In genomic region chr11:128807909-128808308, GRCh38 we compare ENCODE assay signal across 19 cellular contexts. TPM values are rescaled to one million over a fixed set of nuclear protein-coding genes. Genes with fewer than 3 reads are reported as not detected.
DNase-seq lines count a peak whose midpoint lies in the region; ATAC-seq, FAIRE-seq and TF ChIP-seq lines count a peak whose summit lies in the region.
"Had no signal": no experiment of that assay in that cellular context is flagged by ENCODE, and none has a peak within 500 bp of the region (broad histone marks: within the 10 kb centered on the region; RNA-seq: fewer than 3 reads in every experiment).

No MANE protein-coding gene starts in this region.

- no peaks in the 10 kb centered on the region for H3K36me3 ChIP-seq in HepG2 (replicated peaks in 1 of 2; ENCODE audit: control insufficient read depth in 1 of 2, insufficient read depth in 2 of 2, low read length in 2 of 2)
- H3K36me3 ChIP-seq in right lobe of liver, result no peaks in the 10 kb centered on the region
- H3K36me3 ChIP-seq in CD8-positive, alpha-beta memory T cell (ENCODE audit: insufficient read depth, low read length), result peaks cover 64% of the 10 kb centered on the region
- H3K36me3 ChIP-seq: SJCRH30 had no signal

- no peak for TF ChIP-seq EP300 in HepG2 (IDR thresholded peaks at IDR 0.05; ENCODE audit: low read depth in 2 of 2, low read length in 2 of 2)
- TF ChIP-seq EP300 in HepG2 (CRISPR knock-in tag; IDR thresholded peaks at IDR 0.05; ENCODE audit: borderline replicate concordance), result no peak

- intact Hi-C loops in HepG2 (cut with micrococcal nuclease; ENCODE audit: unreplicated experiment), result no loop called here
- intact Hi-C loops in right lobe of liver (cut with DNase I), result no loop called here

- no peaks in the 10 kb centered on the region for H3K9me3 Mint-ChIP-seq in CD8-positive, alpha-beta memory T cell
- H3K9me3 Mint-ChIP-seq in activated T-helper 17 cell treated with anti-CD3 and anti-CD28 coated beads, Interleukin-2, amount 50 U/mL, for 72 hours, result no peaks in the 10 kb centered on the region
- no peaks in the 10 kb centered on the region for H3K9me3 Mint-ChIP-seq in stimulated activated naive B cell treated with anti-CD40 and anti-IgM and Interleukin-4, amounts not matched to agents 10 μg/mL and 1 μg/mL and 100 μg/mL, for 72 hours

- H3K4me1 ChIP-seq in HepG2 (ENCODE audit: insufficient read depth, low read length), result no peaks in the 10 kb centered on the region
- H3K4me1 ChIP-seq in right lobe of liver, result no peaks in the 10 kb centered on the region
- no peaks in the 10 kb centered on the region for H3K4me1 ChIP-seq in CD8-positive, alpha-beta memory T cell (ENCODE audit: insufficient read depth, low read length)
- H3K4me1 ChIP-seq: BLaER1, SJCRH30 had no signal

- H3K27me3 ChIP-seq in HepG2 (ENCODE audit: control insufficient read depth in 1 of 2, insufficient read depth in 2 of 2, low read length in 2 of 2), result peaks cover 0 to 17% of the 10 kb centered on the region in 2 experiments; a peak in 4 of 5 replicates
- no peaks in the 10 kb centered on the region for H3K27me3 ChIP-seq in right lobe of liver
- no peaks in the 10 kb centered on the region for H3K27me3 ChIP-seq in CD8-positive, alpha-beta memory T cell (ENCODE audit: insufficient read depth, low read length, poor library complexity, severe bottlenecking)
- H3K27me3 ChIP-seq: BLaER1, SJCRH30 had no signal

- BruUV-seq in HepG2 (replicated peaks; lab: Mats Ljungman, UMichigan), result no TSS peak

- H3K4me1 Mint-ChIP-seq in CD8-positive, alpha-beta memory T cell, result peaks cover 21 to 56% (median 38%) of the 10 kb centered on the region in 3 donors
- H3K4me1 Mint-ChIP-seq in activated T-helper 17 cell treated with anti-CD3 and anti-CD28 coated beads, Interleukin-2, amount 50 U/mL, for 72 hours, result peaks cover 42% of the 10 kb centered on the region
- H3K4me1 Mint-ChIP-seq in stimulated activated naive B cell treated with anti-CD40 and anti-IgM and Interleukin-4, amounts not matched to agents 10 μg/mL and 1 μg/mL and 100 μg/mL, for 72 hours, result peaks cover 15 to 16% of the 10 kb centered on the region in 2 donors

- no peak for TF ChIP-seq CTCF in HepG2 (CRISPR knock-in tag; IDR thresholded peaks at IDR 0.05)
- TF ChIP-seq CTCF in right lobe of liver (IDR thresholded peaks at IDR 0.05), result no peak

- H3K36me3 Mint-ChIP-seq in CD8-positive, alpha-beta memory T cell, result peaks cover 8 to 93% (median 30%) of the 10 kb centered on the region in 3 donors
- peaks cover 93% of the 10 kb centered on the region for H3K36me3 Mint-ChIP-seq in activated T-helper 17 cell treated with anti-CD3 and anti-CD28 coated beads, Interleukin-2, amount 50 U/mL, for 72 hours (ENCODE audit: low read depth)
- peaks cover 49 to 70% of the 10 kb centered on the region in 2 donors for H3K36me3 Mint-ChIP-seq in stimulated activated naive B cell treated with anti-CD40 and anti-IgM and Interleukin-4, amounts not matched to agents 10 μg/mL and 1 μg/mL and 100 μg/mL, for 72 hours

- ATAC-seq in HepG2 (no peak), right lobe of liver (no peak)
- ATAC-seq in activated T-helper 17 cell treated with anti-CD3 and anti-CD28 coated beads, Interleukin-2, amount 50 U/mL, for 72 hours (replicated peaks), result no peak
- ATAC-seq in stimulated activated naive B cell treated with anti-CD40 and anti-IgM and Interleukin-4, amounts not matched to agents 10 μg/mL and 1 μg/mL and 100 μg/mL, for 72 hours (replicated peaks), result no peak

- no peak overlapping the region for H3K4me3 ChIP-seq in HepG2 (replicated peaks in 1 of 3; ENCODE audit: insufficient read depth in 1 of 3, low read depth in 2 of 3, low read length in 3 of 3)
- H3K4me3 ChIP-seq in right lobe of liver, result no peak overlapping the region
- H3K4me3 ChIP-seq in CD8-positive, alpha-beta memory T cell (ENCODE audit: low read length), result no peak overlapping the region
- H3K4me3 ChIP-seq: BLaER1, SJCRH30 had no signal

- H3K4me3 Mint-ChIP-seq in CD8-positive, alpha-beta memory T cell, result no peak overlapping the region
- peak overlapping the region; percentile 16 for H3K4me3 Mint-ChIP-seq in activated T-helper 17 cell treated with anti-CD3 and anti-CD28 coated beads, Interleukin-2, amount 50 U/mL, for 72 hours
- H3K4me3 Mint-ChIP-seq in stimulated activated naive B cell treated with anti-CD40 and anti-IgM and Interleukin-4, amounts not matched to agents 10 μg/mL and 1 μg/mL and 100 μg/mL, for 72 hours, result no peak overlapping the region

- H3K9me3 ChIP-seq in HepG2 (ENCODE audit: low read length) (no peaks in the 10 kb centered on the region), right lobe of liver (no peaks in the 10 kb centered on the region)
- H3K9me3 ChIP-seq in CD8-positive, alpha-beta memory T cell (ENCODE audit: low read length), result no peaks in the 10 kb centered on the region
- H3K9me3 ChIP-seq: BLaER1, SJCRH30 had no signal

- TF ChIP-seq POLR2A in HepG2 (IDR thresholded peaks at IDR 0.05; ENCODE audit: insufficient read depth in 1 of 2, low read depth in 2 of 2, low read length in 2 of 2) (no peak), right lobe of liver (IDR thresholded peaks at IDR 0.05) (no peak)

- H3K27me3 Mint-ChIP-seq in CD8-positive, alpha-beta memory T cell, result no peaks in the 10 kb centered on the region
- H3K27me3 Mint-ChIP-seq in activated T-helper 17 cell treated with anti-CD3 and anti-CD28 coated beads, Interleukin-2, amount 50 U/mL, for 72 hours, result no peaks in the 10 kb centered on the region
- H3K27me3 Mint-ChIP-seq in stimulated activated naive B cell treated with anti-CD40 and anti-IgM and Interleukin-4, amounts not matched to agents 10 μg/mL and 1 μg/mL and 100 μg/mL, for 72 hours, result no peaks in the 10 kb centered on the region

- no peaks in the 10 kb centered on the region for H3K79me2 ChIP-seq in HepG2 (ENCODE audit: insufficient read depth, low read length)

- peak overlapping the region in 6 of 8 donors; percentile 4 to 82 (median 45) for H3K27ac Mint-ChIP-seq in CD8-positive, alpha-beta memory T cell
- peak overlapping the region; percentile 48 for H3K27ac Mint-ChIP-seq in activated T-helper 17 cell treated with anti-CD3 and anti-CD28 coated beads, Interleukin-2, amount 50 U/mL, for 72 hours
- peak overlapping the region; percentile 25 for H3K27ac Mint-ChIP-seq in stimulated activated naive B cell treated with anti-CD40 and anti-IgM and Interleukin-4, amounts not matched to agents 10 μg/mL and 1 μg/mL and 100 μg/mL, for 72 hours

- no peak for TF ChIP-seq RAD21 in HepG2 (CRISPR knock-in tag; IDR thresholded peaks at IDR 0.05)

- in situ Hi-C loops in HepG2 (cut with HindIII; ENCODE audit: extremely low pct_ligation_motif_present, low pct_unique_long_range_greater_than_20kb), result no loop called here

- CTCF ChIA-PET in HepG2 (lab: Yijun Ruan, JAX; ENCODE audit: low intra/inter-chr PET ratio, low total read pairs), result no interaction called here
- CTCF ChIA-PET in CD8-positive, alpha-beta memory T cell (lab: Charles Lee), result interaction anchor here (1.3 to 1.4 kb wide), 2 partner anchors 23 to 53 kb away, joined by 3 to 5 read pairs; no protein-coding TSS in a partner anchor

- no peak overlapping the region for H3K4me2 ChIP-seq in HepG2 (ENCODE audit: low read depth, low read length)
- H3K4me2 ChIP-seq: BLaER1 had no signal

- POLR2A ChIA-PET in HepG2 (lab: Yijun Ruan, JAX), result no interaction called here
- POLR2A ChIA-PET in CD8-positive, alpha-beta memory T cell (lab: Charles Lee), result no interaction called here

- DNase-seq in HepG2 (ENCODE audit: low spot score), result no peak
- no peak for DNase-seq in right lobe of liver
- DNase-seq in CD8-positive, alpha-beta memory T cell, result no peak
- no peak for DNase-seq in stimulated activated naive B cell treated with anti-CD40 and anti-IgM and Interleukin-4, amounts not matched to agents 10 μg/mL and 1 μg/mL and 100 μg/mL, for 72 hours
- no peak for DNase-seq in stimulated activated naive CD4-positive, alpha-beta T cell (lab: John Stamatoyannopoulos, UW)
- DNase-seq in DMS53 (lab: John Stamatoyannopoulos, UW), result no peak
- DNase-seq: DMS79, Kasumi-1, NCI-H1694 treated with DMSO at 0.1 percent for 48 hours, NCI-H446, NCI-H526, OCI-M1, SJCRH30 had no signal

- H3K27ac ChIP-seq in HepG2 (ENCODE audit: extremely low read length, insufficient read depth, low read length) (no peak overlapping the region), right lobe of liver (no peak overlapping the region)
- H3K27ac ChIP-seq in CD8-positive, alpha-beta memory T cell (ENCODE audit: low read depth, low read length), result no peak overlapping the region
- H3K27ac ChIP-seq: BLaER1, SJCRH30 had no signal

- H2AFZ ChIP-seq in HepG2 (ENCODE audit: low read length), result no peak overlapping the region

- no peaks in the 10 kb centered on the region for H4K20me1 ChIP-seq in HepG2 (ENCODE audit: insufficient read depth, low read length)

- no peak for FAIRE-seq in HepG2 (lab: Jason Lieb, UNC)
- FAIRE-seq: D721Med, H54, RCC 7860 had no signal

- no peak overlapping the region for H3K9ac ChIP-seq in HepG2 (ENCODE audit: insufficient read depth, low read depth, low read length)
- H3K9ac ChIP-seq: BLaER1 had no signal

TF ChIP-seq in HepG2, 621 proteins besides CTCF, POLR2A, EP300 and RAD21 (continues in another document):
- no peak for TF ChIP-seq ZNF589 (CRISPR knock-in tag; conservative IDR thresholded peaks at IDR 0.05)

RNA-seq across cellular contexts. Expression of gene KCNJ1, which starts 59.2 kb away (rescaled TPM):
- total RNA-seq in HepG2 (2016; rRNA removed; fragmentation: Illumina TruSeq; extraction: Trizol) (not detected in 2 replicates), right lobe of liver (not detected)
- not detected in 2 replicates for total RNA-seq in HepG2 (2016; cell fraction: cytosol; rRNA removed; fragmentation: Illumina TruSeq; extraction: Trizol; ENCODE audit: low read depth)
- total RNA-seq in HepG2 (2016; cell fraction: insoluble cytoplasmic fraction; rRNA removed; fragmentation: Illumina TruSeq; extraction: Trizol), result not detected in 2 replicates
- not detected in 2 replicates for total RNA-seq in HepG2 (2016; cell fraction: membrane; rRNA removed; fragmentation: Illumina TruSeq; extraction: Trizol)
- total RNA-seq in HepG2 (2016; cell fraction: nucleus; rRNA removed; fragmentation: Illumina TruSeq; extraction: Trizol), result not detected in 2 replicates
- not detected in 2 replicates for polyA plus RNA-seq in HepG2 (2011; rRNA removed)
- not detected in 2 replicates for polyA plus RNA-seq in HepG2 (2011; cell fraction: cytosol; rRNA removed)
- polyA plus RNA-seq in HepG2 (2011; cell fraction: nucleus; rRNA removed), result not detected in 2 replicates
- polyA plus RNA-seq in HepG2 (2012), result not detected in 2 replicates
- not detected in 2 replicates for polyA plus RNA-seq in HepG2 (2016; cell fraction: cytosol; fragmentation: Illumina TruSeq; extraction: Trizol; ENCODE audit: low read depth)
- not detected in 2 replicates for polyA plus RNA-seq in HepG2 (2016; cell fraction: insoluble cytoplasmic fraction; fragmentation: Illumina TruSeq; extraction: Trizol; ENCODE audit: low read depth)
- not detected in 2 replicates for polyA plus RNA-seq in HepG2 (2016; cell fraction: membrane; fragmentation: Illumina TruSeq; extraction: Trizol; ENCODE audit: low read depth)
- not detected in 2 replicates for polyA plus RNA-seq in HepG2 (2016; cell fraction: nucleus; fragmentation: Illumina TruSeq; extraction: Trizol; ENCODE audit: insufficient read depth, low read depth)
- not detected in 2 replicates for polyA minus RNA-seq in HepG2 (2011; rRNA and poly(A)+ RNA removed; ENCODE audit: low replicate concordance)
- polyA minus RNA-seq in HepG2 (2011; cell fraction: cytosol; rRNA and poly(A)+ RNA removed), result not detected in 2 replicates
- polyA minus RNA-seq in HepG2 (2011; cell fraction: nucleus; rRNA and poly(A)+ RNA removed), result not detected in 2 replicates
- total RNA-seq in CD8-positive, alpha-beta memory T cell, result not detected
- polyA plus RNA-seq in CD8-positive, alpha-beta memory T cell, result not detected
- total RNA-seq in activated T-helper 17 cell treated with anti-CD3 and anti-CD28 coated beads, Interleukin-2, amount 50 U/mL, for 72 hours, result not detected
- total RNA-seq: MCF 10A, SJCRH30 had no signal
